ENCODE assay signal across 8 cellular contexts in the genomic region with DNA sequence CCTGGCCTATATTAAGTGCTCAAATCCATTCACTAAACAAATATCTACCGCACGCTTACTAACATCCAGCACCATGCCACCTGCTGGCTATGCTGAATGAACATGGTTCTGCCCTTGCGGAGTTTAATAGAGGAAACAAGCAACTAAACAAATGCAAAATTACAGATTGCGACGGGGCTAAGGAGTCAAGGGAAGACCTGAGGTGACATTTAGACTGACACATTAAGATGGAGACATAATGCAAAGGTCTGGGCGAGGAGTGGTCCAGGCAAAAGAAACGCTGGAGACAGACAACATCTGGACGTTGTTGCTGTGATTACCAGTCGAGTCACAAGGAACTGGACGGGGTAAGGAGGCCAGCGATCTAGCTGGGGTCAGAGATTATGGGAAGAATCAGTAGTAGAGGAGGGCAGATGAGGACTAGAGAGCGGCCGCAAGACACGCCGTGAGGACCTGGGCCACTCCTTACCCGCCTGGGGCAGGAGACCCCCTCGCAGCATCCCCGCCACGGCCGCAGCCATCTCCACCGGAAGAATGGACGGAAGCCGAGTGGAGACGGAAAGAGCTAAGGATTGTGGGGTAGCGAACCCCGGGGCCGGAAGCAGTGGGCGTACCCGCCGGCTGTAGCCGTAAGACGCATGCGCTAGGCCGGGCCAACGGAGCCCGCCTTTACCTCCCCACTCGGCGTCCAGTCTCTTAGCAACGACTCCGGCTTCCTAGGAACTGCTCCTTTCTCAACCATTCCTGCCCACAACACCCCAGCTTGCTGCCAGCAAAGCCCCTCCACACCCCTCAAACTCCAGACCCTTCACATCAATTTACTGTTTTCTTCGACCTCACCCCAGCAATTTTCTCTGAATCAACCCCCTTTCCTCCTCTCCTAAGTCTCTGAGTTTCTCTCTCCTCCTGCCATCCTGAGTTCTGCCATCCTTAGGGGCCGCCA. TPM values are rescaled to one million over a fixed set of nuclear protein-coding genes. Genes with fewer than 3 reads are reported as not detected.
DNase-seq lines count a peak whose midpoint lies in the region; ATAC-seq and TF ChIP-seq lines count a peak whose summit lies in the region.

TSS of gene LRRC46 (plus strand) at position 680 of the 943 bp plus-strand sequence. CDS start 320 bp downstream, outside the sequence.
TSS of gene MRPL10 (minus strand) at position 551 of the 943 bp plus-strand sequence. CDS start at position 521, 30 bp downstream.

- peaks cover 11% of the 10 kb centered on the region; the same call in 1 of the 2 replicates for H3K4me1 ChIP-seq in GM23338 (ENCODE audit: insufficient read depth)

- ATAC-seq in GM23338 = peak; percentile 98
- ATAC-seq in activated T-helper 17 cell treated with anti-CD3 and anti-CD28 coated beads, Interleukin-2, amount 50 U/mL, for 72 hours (replicated peaks) = peak; percentile 87
- ATAC-seq in natural killer cell treated with Interleukin-12 subunit alpha and Interleukin-12 subunit beta and Interleukin-15 and Interleukin-18, amount 100 ng/mL, for 72 hours = peak; percentile 85 to 89

- H3K36me3 Mint-ChIP-seq in GM23338 (ENCODE audit: low read depth) = peaks cover 22% of the 10 kb centered on the region
- peaks cover 48% of the 10 kb centered on the region for H3K36me3 Mint-ChIP-seq in activated T-helper 17 cell treated with anti-CD3 and anti-CD28 coated beads, Interleukin-2, amount 50 U/mL, for 72 hours (ENCODE audit: low read depth)
- no peaks in the 10 kb centered on the region for H3K36me3 Mint-ChIP-seq in natural killer cell treated with Interleukin-12 subunit alpha and Interleukin-12 subunit beta and Interleukin-15 and Interleukin-18, amount 100 ng/mL, for 72 hours

- peaks cover 20% of the 10 kb centered on the region for H3K79me2 ChIP-seq in GM23338 (replicated peaks; ENCODE audit: insufficient read depth)

- H3K4me2 ChIP-seq in GM23338 = peak within 1 kb of the TSS; percentile 83

- peaks cover 8% of the 10 kb centered on the region for H4K20me1 ChIP-seq in GM23338 (replicated peaks; ENCODE audit: insufficient read depth)

- H3K4me3 ChIP-seq in GM23338 (peak within 1 kb of the TSS; percentile 72), fibroblast of pulmonary artery (replicated peaks; ENCODE audit: low read depth, low read length) (peak within 1 kb of the TSS; percentile 98)

- H3K36me3 ChIP-seq in GM23338 (ENCODE audit: insufficient read depth) = peaks cover 5% of the 10 kb centered on the region; the same call in 1 of the 2 replicates

- no peaks in the 10 kb centered on the region for H3K27me3 ChIP-seq in GM23338 (ENCODE audit: insufficient read depth)

- TF ChIP-seq CTCF in GM23338 (conservative IDR thresholded peaks at IDR 0.05; ENCODE audit: low read depth in 2 of 2) = peak; percentile 35 to 57
- TF ChIP-seq CTCF in LNCAP (IDR thresholded peaks at IDR 0.05) = peak; percentile 65; the same call in 1 of the 2 replicates
- peak; percentile 51 for TF ChIP-seq CTCF in fibroblast of pulmonary artery (IDR thresholded peaks at IDR 0.05; ENCODE audit: low read length, missing control alignments)

- H3K27ac ChIP-seq in GM23338 (ENCODE audit: low read depth) = peak within 1 kb of the TSS; percentile 75; the same call in 1 of the 2 replicates

- peaks cover 14% of the 10 kb centered on the region for H3K27me3 Mint-ChIP-seq in GM23338 (ENCODE audit: insufficient read depth, low read depth, poor library complexity)
- no peaks in the 10 kb centered on the region for H3K27me3 Mint-ChIP-seq in activated T-helper 17 cell treated with anti-CD3 and anti-CD28 coated beads, Interleukin-2, amount 50 U/mL, for 72 hours
- H3K27me3 Mint-ChIP-seq in natural killer cell treated with Interleukin-12 subunit alpha and Interleukin-12 subunit beta and Interleukin-15 and Interleukin-18, amount 100 ng/mL, for 72 hours = no peaks in the 10 kb centered on the region

- peak within 1 kb of the TSS; percentile 93 for H3K4me3 Mint-ChIP-seq in GM23338
- peak within 1 kb of the TSS; percentile 98 for H3K4me3 Mint-ChIP-seq in activated T-helper 17 cell treated with anti-CD3 and anti-CD28 coated beads, Interleukin-2, amount 50 U/mL, for 72 hours
- H3K4me3 Mint-ChIP-seq in natural killer cell treated with Interleukin-12 subunit alpha and Interleukin-12 subunit beta and Interleukin-15 and Interleukin-18, amount 100 ng/mL, for 72 hours = peak within 1 kb of the TSS; percentile 97

- H3K9me2 ChIP-seq in GM23338 (ENCODE audit: insufficient read depth) = no peaks in the 10 kb centered on the region

- peaks cover 4% of the 10 kb centered on the region; the same call in 1 of the 2 replicates for H3F3A ChIP-seq in GM23338 (replicated peaks; ENCODE audit: low read depth)

- peak; percentile 98 for DNase-seq in ELF-1 (ENCODE audit: low read depth, low spot score)
- DNase-seq in GM23338 (ENCODE audit: low spot score) = peak; percentile 98
- peak; percentile 86 for DNase-seq in RPMI7951 (ENCODE audit: low read depth)
- DNase-seq in fibroblast of pulmonary artery (ENCODE audit: low read depth) = peak; percentile 95
- peak; percentile 94 for DNase-seq in natural killer cell treated with Interleukin-12 subunit alpha and Interleukin-12 subunit beta and Interleukin-15 and Interleukin-18, amount 100 ng/mL, for 72 hours (ENCODE audit: low spot score)
- DNase-seq in stimulated activated naive CD4-positive, alpha-beta T cell treated with Interleukin-2 at 50 U/mL for 16 hours (lab: John Stamatoyannopoulos, UW) = peak; percentile 90

- H3K4me1 Mint-ChIP-seq in GM23338 = peaks cover 8% of the 10 kb centered on the region
- H3K4me1 Mint-ChIP-seq in activated T-helper 17 cell treated with anti-CD3 and anti-CD28 coated beads, Interleukin-2, amount 50 U/mL, for 72 hours = peaks cover 38% of the 10 kb centered on the region
- peaks cover 45 to 47% of the 10 kb centered on the region in 2 donors for H3K4me1 Mint-ChIP-seq in natural killer cell treated with Interleukin-12 subunit alpha and Interleukin-12 subunit beta and Interleukin-15 and Interleukin-18, amount 100 ng/mL, for 72 hours (ENCODE audit: low read depth in 2 of 2)

- H3K9me3 Mint-ChIP-seq in GM23338 = no peaks in the 10 kb centered on the region; the same call in 2 of the 3 replicates
- no peaks in the 10 kb centered on the region for H3K9me3 Mint-ChIP-seq in activated T-helper 17 cell treated with anti-CD3 and anti-CD28 coated beads, Interleukin-2, amount 50 U/mL, for 72 hours
- no peaks in the 10 kb centered on the region for H3K9me3 Mint-ChIP-seq in natural killer cell treated with Interleukin-12 subunit alpha and Interleukin-12 subunit beta and Interleukin-15 and Interleukin-18, amount 100 ng/mL, for 72 hours

- peak within 1 kb of the TSS; percentile 89 for H3K27ac Mint-ChIP-seq in GM23338
- H3K27ac Mint-ChIP-seq in activated T-helper 17 cell treated with anti-CD3 and anti-CD28 coated beads, Interleukin-2, amount 50 U/mL, for 72 hours = peak within 1 kb of the TSS; percentile 96
- peak within 1 kb of the TSS; percentile 88 to 91 for H3K27ac Mint-ChIP-seq in natural killer cell treated with Interleukin-12 subunit alpha and Interleukin-12 subunit beta and Interleukin-15 and Interleukin-18, amount 100 ng/mL, for 72 hours

- peak within 1 kb of the TSS; percentile 83 for H2AFZ ChIP-seq in GM23338

TF ChIP-seq in GM23338, 12 proteins besides CTCF, POLR2A, EP300 and RAD21 (continues in another document):
- TF ChIP-seq REST (IDR thresholded peaks at IDR 0.05; ENCODE audit: unreplicated experiment) (no peak), EZH2phosphoT487 (IDR thresholded peaks at IDR 0.05; ENCODE audit: unreplicated experiment) (no peak), STAT1 (IDR thresholded peaks at IDR 0.05; ENCODE audit: unreplicated experiment) (no peak), EZH2 (IDR thresholded peaks at IDR 0.05; ENCODE audit: low read depth, unreplicated experiment) (no peak)

RNA-seq across cellular contexts. Expression of gene LRRC46, which starts in this region (rescaled TPM):
- total RNA-seq in GM23338 (2014; rRNA removed; shearing (Covaris generic)) = 0.35 TPM in 1 of 2 replicates, not detected in the other
- 0.14 and 0.18 TPM in 2 replicates for polyA plus RNA-seq in GM23338 (2016; fragmentation: Nextera tagmentation; extraction: Ambion mirVana)
- 0.10 TPM in 1 of 2 replicates, not detected in the other for total RNA-seq in RPMI7951 (2014; rRNA removed; shearing (Covaris generic))
- under 1 TPM; 0.58 to 0.61 TPM for total RNA-seq in activated T-helper 17 cell treated with anti-CD3 and anti-CD28 coated beads, Interleukin-2, amount 50 U/mL, for 72 hours
- under 1 TPM; 0.17 to 0.86 TPM for total RNA-seq in natural killer cell treated with Interleukin-12 subunit alpha and Interleukin-12 subunit beta and Interleukin-15 and Interleukin-18, amount 100 ng/mL, for 72 hours

RNA-seq across cellular contexts. Expression of gene MRPL10, which starts in this region (rescaled TPM):
- 74.7 and 75.8 TPM in 2 replicates for total RNA-seq in GM23338 (2014; rRNA removed; shearing (Covaris generic))
- 50.2 and 53.5 TPM in 2 replicates for polyA plus RNA-seq in GM23338 (2016; fragmentation: Nextera tagmentation; extraction: Ambion mirVana)
- total RNA-seq in RPMI7951 (2014; rRNA removed; shearing (Covaris generic)) = 30.4 and 35.8 TPM in 2 replicates
- total RNA-seq in activated T-helper 17 cell treated with anti-CD3 and anti-CD28 coated beads, Interleukin-2, amount 50 U/mL, for 72 hours = 10 to 100 TPM; 58.0 to 58.8 TPM
- total RNA-seq in natural killer cell treated with Interleukin-12 subunit alpha and Interleukin-12 subunit beta and Interleukin-15 and Interleukin-18, amount 100 ng/mL, for 72 hours = 10 to 100 TPM; 44.6 to 44.7 TPM

Comparison
In these comparisons a context has a peak if more than half of its experiments do, and no peak if none do; other contexts are left out.
1. Peak in every context shown above with its lines: DNase-seq, ATAC-seq, H3K4me3 ChIP-seq and H3K27ac ChIP-seq.